ENCODE assay signal across 37 cellular contexts in the genomic region with DNA sequence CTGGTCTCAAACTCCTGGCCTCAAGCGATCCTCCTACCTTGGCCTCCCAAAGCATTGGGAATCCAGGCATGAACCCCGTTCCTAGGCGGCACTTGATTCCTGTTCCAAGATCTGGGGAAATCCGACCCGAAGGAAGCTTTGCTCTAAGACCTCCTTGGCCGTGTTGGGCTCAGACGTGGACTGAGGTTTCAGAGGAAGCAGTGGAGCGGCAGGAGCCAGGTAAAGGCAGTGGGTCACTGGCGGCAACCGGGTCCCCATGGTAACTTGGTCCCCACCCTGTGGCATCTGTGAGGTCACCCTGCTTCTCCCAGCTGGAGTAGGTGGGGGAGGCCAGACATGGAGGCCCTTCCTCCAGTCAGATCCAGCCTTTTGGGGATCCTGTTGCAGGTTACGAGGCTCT. TPM values are rescaled to one million over a fixed set of nuclear protein-coding genes. Genes with fewer than 3 reads are reported as not detected.
"Had no signal": no experiment of that assay in that cellular context is flagged by ENCODE, and none has a peak within 500 bp of the region (broad histone marks: within the 10 kb centered on the region; RNA-seq: fewer than 3 reads in every experiment).

A gene with protein sequence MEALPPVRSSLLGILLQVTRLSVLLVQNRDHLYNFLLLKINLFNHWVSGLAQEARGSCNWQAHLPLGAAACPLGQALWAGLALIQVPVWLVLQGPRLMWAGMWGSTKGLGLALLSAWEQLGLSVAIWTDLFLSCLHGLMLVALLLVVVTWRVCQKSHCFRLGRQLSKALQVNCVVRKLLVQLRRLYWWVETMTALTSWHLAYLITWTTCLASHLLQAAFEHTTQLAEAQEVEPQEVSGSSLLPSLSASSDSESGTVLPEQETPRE (plus strand): TSS at position 301 of the 400 bp plus-strand sequence. CDS start 36 bp downstream, at position 337.

- H3K27me3 ChIP-seq: adrenal gland, body of pancreas, brain microvascular endothelial cell, breast epithelium had no signal

- H3K9me3 ChIP-seq: adrenal gland, body of pancreas, breast epithelium had no signal

- DNase-seq: activated B cell treated with CpG ODN at 0.5 μM for 24 hours; activated CD4-positive, alpha-beta memory T cell treated with anti-CD3 and anti-CD28 coated beads for 36 hours; activated CD4-positive, alpha-beta T cell treated with anti-CD3 and anti-CD28 coated beads for 4 hours; activated CD4-positive, alpha-beta T cell treated with anti-CD3 and anti-CD28 coated beads, Interleukin-2, amount 10 ng/mL, durations not matched to agents 24 days and 14 days; activated CD4-positive, alpha-beta T cell treated with anti-CD3 and anti-CD28 coated beads, Interleukin-2, amount 50 U/mL, for 1 hour; activated CD4-positive, alpha-beta T cell treated with anti-CD3 and anti-CD28 coated beads, Interleukin-2, amount 50 U/mL, for 4 hours; activated CD4-positive, CD25-positive, alpha-beta regulatory T cell treated with anti-CD3 and anti-CD28 coated beads, Interleukin-2, amount 50 U/mL, for 72 hours; activated CD8-positive, alpha-beta memory T cell treated with anti-CD3 and anti-CD28 coated beads, Interleukin-2, amount 50 U/mL, for 4 hours; activated CD8-positive, alpha-beta T cell treated with anti-CD3 and anti-CD28 coated beads for 36 hours; activated effector memory CD4-positive, alpha-beta T cell treated with anti-CD3 and anti-CD28 coated beads, Interleukin-2, amount 50 U/mL, for 16 hours; activated gamma-delta T cell treated with Interleukin-2 at 50 U/mL for 16 hours; activated naive CD4-positive, alpha-beta T cell; activated naive CD4-positive, alpha-beta T cell treated with anti-CD3 and anti-CD28 coated beads for 36 hours; activated naive CD4-positive, alpha-beta T cell treated with anti-CD3 and anti-CD28 coated beads, Interleukin-2, amount 50 U/mL, for 16 hours; activated naive CD8-positive, alpha-beta T cell treated with anti-CD3 and anti-CD28 coated beads for 36 hours; activated T-cell treated with anti-CD3 and anti-CD28 coated beads for 4 hours; activated T-cell treated with anti-CD3 and anti-CD28 coated beads, Interleukin-2, amount 50 U/mL, for 1 hour; activated T-cell treated with anti-CD3 and anti-CD28 coated beads, Interleukin-2, amount 50 U/mL, for 4 hours; activated T-cell treated with anti-CD3 and anti-CD28 coated beads, Interleukin-2, amount 50 U/mL, for 72 hours; adrenal gland; amniotic stem cell; aorta; body of pancreas; brain microvascular endothelial cell; central memory CD4-positive, alpha-beta T cell; T-helper 1 cell; T-helper 2 cell; T-helper 9 cell had no signal

- H3K27ac ChIP-seq: adrenal gland, body of pancreas, brain microvascular endothelial cell, breast epithelium, VCaP had no signal

- ATAC-seq: activated CD8-positive, alpha-beta T cell treated with anti-CD3 and anti-CD28 coated beads for 36 hours; activated naive CD4-positive, alpha-beta T cell treated with anti-CD3 and anti-CD28 coated beads, Interleukin-2, amount 50 U/mL, for 72 hours; activated T-cell treated with anti-CD3 and anti-CD28 coated beads, Interleukin-2, amount 50 U/mL, for 4 hours; activated T-cell treated with anti-CD3 and anti-CD28 coated beads, Interleukin-2, amount 50 U/mL, for 72 hours; activated T-helper 17 cell treated with anti-CD3 and anti-CD28 coated beads, Interleukin-2, amount 50 U/mL, for 72 hours; body of pancreas had no signal

- H3K4me3 ChIP-seq: adrenal gland, body of pancreas, breast epithelium had no signal

- FAIRE-seq: astrocyte, TTC549 had no signal

- H3K4me1 ChIP-seq: adrenal gland had no signal

- H3K36me3 ChIP-seq: adrenal gland, brain microvascular endothelial cell, breast epithelium had no signal

RNA-seq across cellular contexts. Expression of the gene that starts here (rescaled TPM):
- total RNA-seq: activated B cell treated with CpG ODN at 0.5 μM for 24 hours; activated CD4-positive, alpha-beta memory T cell treated with anti-CD3 and anti-CD28 coated beads for 36 hours; activated CD4-positive, alpha-beta T cell treated with anti-CD3 and anti-CD28 coated beads, Interleukin-2, amount 10 ng/mL, durations not matched to agents 24 days and 14 days; activated CD8-positive, alpha-beta memory T cell treated with anti-CD3 and anti-CD28 coated beads for 36 hours; activated CD8-positive, alpha-beta T cell treated with anti-CD3 and anti-CD28 coated beads for 36 hours; activated naive CD4-positive, alpha-beta T cell treated with anti-CD3 and anti-CD28 coated beads for 36 hours; activated naive CD4-positive, alpha-beta T cell treated with anti-CD3 and anti-CD28 coated beads, Interleukin-2, amount 50 U/mL, for 72 hours; activated naive CD8-positive, alpha-beta T cell treated with anti-CD3 and anti-CD28 coated beads for 36 hours; activated T-cell treated with anti-CD3 and anti-CD28 coated beads, Interleukin-2, amount 50 U/mL, for 4 hours; activated T-cell treated with anti-CD3 and anti-CD28 coated beads, Interleukin-2, amount 50 U/mL, for 72 hours; activated T-helper 1 cell treated with anti-CD3 and anti-CD28 coated beads, Interleukin-12 subunit alpha, Interleukin-12 subunit beta, Interleukin-2, Interleukin-4 antibody, amounts not matched to agents 30 ng/mL and 10 ng/mL and 1 ng/mL, durations not matched to agents 14 hours and 24 hours and 36 hours; activated T-helper 17 cell treated with anti-CD3 and anti-CD28 coated beads, Interleukin-2, amount 50 U/mL, for 72 hours; adrenal gland; aorta; astrocyte; body of pancreas; breast epithelium; cardiac septum had no signal
- polyA plus RNA-seq: aorta had no signal
